25 cellular contexts compared by ENCODE assay signal in genomic region chr3:132461544-132461943, GRCh38. TPM values are rescaled to one million over a fixed set of nuclear protein-coding genes. Genes with fewer than 3 reads are reported as not detected.
DNase-seq lines count a peak whose midpoint lies in the region; ATAC-seq and TF ChIP-seq lines count a peak whose summit lies in the region.
"Had no signal": no experiment of that assay in that cellular context is flagged by ENCODE, and none has a peak within 500 bp of the region (broad histone marks: within the 10 kb centered on the region; RNA-seq: fewer than 3 reads in every experiment).

No MANE protein-coding gene starts in this region.

- H4K91ac ChIP-seq in IMR-90 (ENCODE audit: insufficient read depth, low read depth, low read length), result no peak overlapping the region

- no peak for TF ChIP-seq RAD21 in IMR-90 (IDR thresholded peaks at IDR 0.05; ENCODE audit: low read length)

- H3K27me3 ChIP-seq in IMR-90 (ENCODE audit: control insufficient read depth, insufficient read depth, low read length), result no peaks in the 10 kb centered on the region
- H3K27me3 ChIP-seq: BE2C; BLaER1 treated with 17β-estradiol and CSF1 and Interleukin-3, amounts not matched to agents 10 nM and 100 nM had no signal

- no CpG with 5 or more reads among the region's 5 CpGs for WGBS in IMR-90 (ENCODE audit: extremely low coverage in 2 of 2, insufficient read length in 1 of 2), 2 experiments

- no peak overlapping the region for H2AK5ac ChIP-seq in IMR-90 (ENCODE audit: low read depth, low read length)

- H3K23ac ChIP-seq in IMR-90 (ENCODE audit: low read depth, low read length), result no peak overlapping the region

- H3K27ac ChIP-seq in IMR-90 (ENCODE audit: insufficient read depth, low read length), result no peak overlapping the region
- H3K27ac ChIP-seq: A549; BLaER1 treated with 17β-estradiol and CSF1 and Interleukin-3, amounts not matched to agents 10 nM and 100 nM had no signal

- H3K4me1 ChIP-seq in IMR-90 (ENCODE audit: control insufficient read depth, insufficient read depth, low read length), result peaks cover 5% of the 10 kb centered on the region; the same call in 1 of the 2 replicates
- H3K4me1 ChIP-seq: A549, BE2C had no signal

- H3K4ac ChIP-seq in IMR-90 (ENCODE audit: low read depth, low read length), result no peak overlapping the region

- H4K8ac ChIP-seq in IMR-90 (ENCODE audit: low read depth in 2 of 2, low read length in 2 of 2), result no peak overlapping the region

- peak; percentile 33 for DNase-seq in IMR-90
- DNase-seq in chondrocyte (ENCODE audit: low spot score), result no peak
- peak; percentile 4 for DNase-seq in fibroblast of gingiva (ENCODE audit: low read depth)
- peak; percentile 34 for DNase-seq in fibroblast of the aortic adventitia (ENCODE audit: low read depth)
- no peak for DNase-seq in NK-92 treated with Interleukin-12 subunit alpha and Interleukin-12 subunit beta, amount 100 ng/mL, for 24 hours (lab: John Stamatoyannopoulos, UW)
- no peak for DNase-seq in NCI-H2107 treated with DMSO at 0.1 percent for 48 hours (lab: John Stamatoyannopoulos, UW; ENCODE audit: unreplicated experiment)
- DNase-seq: 8988T; ACHN; AML-193; BE2C; CD4-positive, alpha-beta T cell; CD8-positive, alpha-beta memory T cell; DMS 273 treated with DMSO at 0.1 percent for 48 hours; DMS79; EL; GDM1; GOT3; H7; HCEC 1CT had no signal

- H3K18ac ChIP-seq in IMR-90 (ENCODE audit: low read depth, low read length), result no peak overlapping the region

- no peak overlapping the region for H2AFZ ChIP-seq in IMR-90 (replicated peaks; ENCODE audit: low read length, poor library complexity)

- no peaks in the 10 kb centered on the region for H3K9me3 Mint-ChIP-seq in chondrocyte (ENCODE audit: low read depth)
- H3K9me3 Mint-ChIP-seq: CD14-positive monocyte; CD4-positive, alpha-beta T cell; CD8-positive, alpha-beta memory T cell had no signal

- H3K27ac Mint-ChIP-seq in chondrocyte (ENCODE audit: unreplicated experiment), result peak overlapping the region; percentile 5
- H3K27ac Mint-ChIP-seq: CD14-positive monocyte; CD4-positive, alpha-beta T cell had no signal

- no TSS peak for BruUV-seq in IMR-90 (replicated peaks; lab: Mats Ljungman, UMichigan)

- no peak overlapping the region for H3K56ac ChIP-seq in IMR-90 (ENCODE audit: extremely low read depth, insufficient read depth, low read length)

- intact Hi-C loops in IMR-90 (cut with micrococcal nuclease), result no loop called here

- peaks cover 21% of the 10 kb centered on the region for H3K36me3 ChIP-seq in IMR-90 (ENCODE audit: control insufficient read depth, insufficient read depth, low read length)

- TF ChIP-seq CTCF in IMR-90 (conservative IDR thresholded peaks at IDR 0.05; ENCODE audit: low read depth, low read length), result no peak
- no peak for TF ChIP-seq CTCF in chondrocyte (IDR thresholded peaks at IDR 0.05)
- TF ChIP-seq CTCF in fibroblast of the aortic adventitia (IDR thresholded peaks at IDR 0.05; ENCODE audit: insufficient read depth, low read length), result no peak

- no peak overlapping the region for H3K4me2 ChIP-seq in IMR-90 (ENCODE audit: low read depth, low read length)
- H3K4me2 ChIP-seq: A549; BLaER1 treated with 17β-estradiol and CSF1 and Interleukin-3, amounts not matched to agents 10 nM and 100 nM had no signal

- in situ Hi-C loops in IMR-90 (cut with MboI; ENCODE audit: low sequenced_read_pairs), result no loop called here

- H3K4me3 ChIP-seq in IMR-90 (ENCODE audit: insufficient read depth, low read depth, low read length), result no peak overlapping the region
- H3K4me3 ChIP-seq in fibroblast of the aortic adventitia (ENCODE audit: low read depth, low read length), result no peak overlapping the region
- H3K4me3 ChIP-seq: A549; BLaER1 treated with 17β-estradiol and CSF1 and Interleukin-3, amounts not matched to agents 10 nM and 100 nM; GM12878 had no signal

- H3K4me3 Mint-ChIP-seq in chondrocyte (ENCODE audit: unreplicated experiment), result no peak overlapping the region
- H3K4me3 Mint-ChIP-seq: CD14-positive monocyte; CD4-positive, alpha-beta T cell; CD8-positive, alpha-beta memory T cell had no signal

- H2BK120ac ChIP-seq in IMR-90 (ENCODE audit: low read depth, low read length), result no peak overlapping the region

- H3K4me1 Mint-ChIP-seq in chondrocyte (ENCODE audit: low read depth), result peaks cover 14% of the 10 kb centered on the region
- H3K4me1 Mint-ChIP-seq: CD8-positive, alpha-beta memory T cell had no signal

- H3K14ac ChIP-seq in IMR-90 (replicated peaks; ENCODE audit: low read depth, low read length), result no peak overlapping the region

- H2BK15ac ChIP-seq in IMR-90 (ENCODE audit: low read depth, low read length), result no peak overlapping the region

- H3K79me1 ChIP-seq in IMR-90 (ENCODE audit: low read depth in 1 of 2, low read length in 2 of 2), result peaks cover 3% of the 10 kb centered on the region in 2 experiments; a peak in 2 of 4 replicates

- no peaks in the 10 kb centered on the region for H3K27me3 Mint-ChIP-seq in chondrocyte (ENCODE audit: low read depth)
- H3K27me3 Mint-ChIP-seq: CD4-positive, alpha-beta T cell; CD8-positive, alpha-beta memory T cell had no signal

- TF ChIP-seq POLR2A in IMR-90 (IDR thresholded peaks at IDR 0.05; ENCODE audit: low read depth, low read length), result no peak

- no peak overlapping the region for H3K9ac ChIP-seq in IMR-90 (ENCODE audit: low read depth, low read length)
- H3K9ac ChIP-seq: BLaER1 treated with 17β-estradiol and CSF1 and Interleukin-3, amounts not matched to agents 10 nM and 100 nM had no signal

- H3K9me3 ChIP-seq in IMR-90 (ENCODE audit: control insufficient read depth, insufficient read depth, low read length), result no peaks in the 10 kb centered on the region
- H3K9me3 ChIP-seq: A549; BE2C; BLaER1 treated with 17β-estradiol and CSF1 and Interleukin-3, amounts not matched to agents 10 nM and 100 nM had no signal

- peaks cover 20% of the 10 kb centered on the region for H3K36me3 Mint-ChIP-seq in chondrocyte (ENCODE audit: low read depth)

- no peaks in the 10 kb centered on the region for H4K20me1 ChIP-seq in IMR-90 (ENCODE audit: insufficient read depth, low read length)

- H2AK9ac ChIP-seq in IMR-90 (replicated peaks; ENCODE audit: low read depth, low read length, poor library complexity), result no peak overlapping the region

- no peak overlapping the region for H4K5ac ChIP-seq in IMR-90 (ENCODE audit: low read depth, low read length)

- dilution Hi-C loops in IMR-90 (cut with HindIII; ENCODE audit: low sequenced_read_pairs, unreplicated experiment), result no loop called here

- H3K9me1 ChIP-seq in IMR-90 (ENCODE audit: insufficient read depth, low read length), result no peaks in the 10 kb centered on the region

- CTCF ChIA-PET in IMR-90 (lab: Yijun Ruan, JAX), result interaction anchor here (0.7 kb wide), 1 partner anchor 13 kb away, joined by 3 read pairs; no protein-coding TSS in a partner anchor

- no peak overlapping the region for H2BK5ac ChIP-seq in IMR-90 (ENCODE audit: low read depth, low read length, poor library complexity, severe bottlenecking)

- ATAC-seq in IMR-90 (ENCODE audit: low read depth), result no peak
- no peak for ATAC-seq in HG02623 (IDR thresholded peaks at IDR 0.05; ENCODE audit: unreplicated experiment)
- ATAC-seq in GM21529 (IDR thresholded peaks at IDR 0.05; ENCODE audit: unreplicated experiment), result no peak
- ATAC-seq: A549, GM12878 had no signal

- no peak overlapping the region for H2BK20ac ChIP-seq in IMR-90 (ENCODE audit: low read depth, low read length)

- POLR2A ChIA-PET in IMR-90 (lab: Charles Lee; ENCODE audit: unreplicated experiment), result no interaction called here

TF ChIP-seq in IMR-90, 13 proteins besides CTCF, POLR2A, EP300 and RAD21:
- TF ChIP-seq CEBPB (IDR thresholded peaks at IDR 0.05; ENCODE audit: low read depth, low read length), result peak; percentile 77
- TF ChIP-seq NFE2L2 (IDR thresholded peaks at IDR 0.05; ENCODE audit: low read depth, low read length), result no peak

RNA-seq across cellular contexts. Expression of gene DNAJC13, which starts 44.2 kb away (rescaled TPM):
- total RNA-seq in IMR-90 (2012; rRNA removed) (48.6 and 67.8 TPM in 2 replicates), chondrocyte (49.1 to 61.4 TPM (median 51.8 TPM) in 3 replicates), fibroblast of the aortic adventitia (ENCODE audit: low replicate concordance) (125 and 157 TPM in 2 replicates)
- 13.7 and 16.4 TPM in 2 replicates for polyA plus RNA-seq in IMR-90 (2012; rRNA removed)
- 2.6 and 3.2 TPM in 2 replicates for polyA plus RNA-seq in IMR-90 (2012; cell fraction: cytosol; rRNA removed)
- 3.4 and 28.1 TPM in 2 replicates for polyA plus RNA-seq in IMR-90 (2012; cell fraction: nucleus; rRNA removed; ENCODE audit: low replicate concordance)

Comparison
In these comparisons a context has a peak if more than half of its experiments do, and no peak if none do; other contexts are left out.
1. DNase-seq: peak in IMR-90 (single experiment), fibroblast of gingiva (single experiment) and fibroblast of the aortic adventitia (single experiment); none in chondrocyte (single experiment), NK-92 treated with Interleukin-12 subunit alpha and Interleukin-12 subunit beta, amount 100 ng/mL, for 24 hours (single experiment) and NCI-H2107 treated with DMSO at 0.1 percent for 48 hours (single experiment).